In the genomic region with DNA sequence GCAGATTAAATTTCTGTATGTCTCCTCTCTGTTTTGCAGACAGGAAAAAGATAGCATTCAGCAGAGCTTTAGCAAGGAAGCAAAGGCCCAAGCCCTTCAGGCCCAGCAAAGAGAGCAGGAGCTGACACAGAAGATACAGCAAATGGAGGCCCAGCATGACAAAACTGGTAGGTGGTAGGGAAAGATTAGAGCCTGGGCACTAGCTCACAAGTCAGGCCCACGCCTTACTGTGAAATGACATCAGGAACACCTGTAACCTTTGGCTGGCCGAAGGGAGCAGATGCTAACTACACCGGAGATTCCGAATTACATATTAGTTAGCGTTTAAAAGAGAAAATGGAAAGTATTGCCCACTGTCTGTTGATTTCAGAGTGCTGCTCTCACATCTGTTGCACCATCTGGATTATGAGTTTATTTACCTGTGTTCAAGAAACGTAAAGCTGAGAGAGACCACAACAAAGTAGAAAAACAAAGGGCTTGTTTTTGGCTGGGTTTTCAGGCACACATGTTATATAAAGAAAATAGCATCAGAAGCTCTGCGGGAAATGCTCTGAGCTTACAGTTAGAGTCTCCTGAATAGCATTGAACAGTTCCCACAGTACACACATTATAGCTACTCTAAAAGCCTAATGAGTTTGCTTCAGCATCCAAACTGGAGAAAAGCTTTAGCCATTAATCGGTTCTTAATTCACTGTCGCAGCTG, we compare ENCODE assay signal across 18 cellular contexts.
DNase-seq lines count a peak whose midpoint lies in the region; ATAC-seq and TF ChIP-seq lines count a peak whose summit lies in the region.
"Had no signal": no experiment of that assay in that cellular context is flagged by ENCODE, and none has a peak within 500 bp of the region (broad histone marks: within the 10 kb centered on the region; RNA-seq: fewer than 3 reads in every experiment).

No MANE protein-coding gene starts in this region.

- H3K9me3 Mint-ChIP-seq in T-helper 2 cell treated with Interferon-gamma antibody and Interleukin-4, amounts not matched to agents 5 μg/mL and 100 μg/mL, for 36 hours, result no peaks in the 10 kb centered on the region
- H3K9me3 Mint-ChIP-seq in naive thymus-derived CD4-positive, alpha-beta T cell, result no peaks in the 10 kb centered on the region
- H3K9me3 Mint-ChIP-seq: dendritic cell treated with granulocyte-macrophage colony-stimulating factor and Interleukin-4, amounts not matched to agents 40 ng/mL and 50 ng/mL, for 4 days had no signal

- peak overlapping the region; percentile 39; the same call in 1 of the 2 replicates for H3K27ac ChIP-seq in HUES6 (ENCODE audit: low read depth, low read length)
- H3K27ac ChIP-seq in right lobe of liver, result peak overlapping the region; percentile 9 to 35 (median 17)
- H3K27ac ChIP-seq in naive thymus-derived CD4-positive, alpha-beta T cell (ENCODE audit: low read depth, low read length), result no peak overlapping the region
- H3K27ac ChIP-seq: BLaER1 treated with 17β-estradiol and CSF1 and Interleukin-3, amounts not matched to agents 10 nM and 100 nM; esophagus squamous epithelium; SJCRH30; transverse colon; VCaP had no signal

- H3K9ac ChIP-seq in HUES6 (ENCODE audit: low read length), result no peak overlapping the region
- H3K9ac ChIP-seq: BLaER1 treated with 17β-estradiol and CSF1 and Interleukin-3, amounts not matched to agents 10 nM and 100 nM had no signal

- H3K36me3 ChIP-seq in HUES6 (ENCODE audit: control insufficient read depth, insufficient read depth, low read length), result no peaks in the 10 kb centered on the region
- no peaks in the 10 kb centered on the region for H3K36me3 ChIP-seq in right lobe of liver
- H3K36me3 ChIP-seq in naive thymus-derived CD4-positive, alpha-beta T cell (ENCODE audit: control insufficient read depth in 2 of 3, insufficient read depth in 3 of 3, low read length in 3 of 3), result peaks cover 0 to 6% (median 0%) of the 10 kb centered on the region in 3 experiments
- H3K36me3 ChIP-seq: SJCRH30 had no signal

- peak; percentile 96 for DNase-seq in DMS 273 (lab: John Stamatoyannopoulos, UW; ENCODE audit: unreplicated experiment)
- DNase-seq in T-helper 2 cell treated with Interferon-gamma antibody and Interleukin-4, amounts not matched to agents 5 μg/mL and 100 μg/mL, for 36 hours (ENCODE audit: low spot score), result no peak
- DNase-seq in right lobe of liver, result no peak
- DNase-seq in naive thymus-derived CD4-positive, alpha-beta T cell, result no peak
- DNase-seq in MV-4-11 (lab: John Stamatoyannopoulos, UW), result no peak
- DNase-seq: activated T-cell treated with anti-CD3 and anti-CD28 coated beads for 4 hours, aorta, esophagus squamous epithelium, hippocampal formation, left colon, NCI-H146, SJCRH30, transverse colon had no signal

- peaks cover 19% of the 10 kb centered on the region for H3K4me1 ChIP-seq in HUES6 (ENCODE audit: control insufficient read depth, insufficient read depth, low read length)
- peaks cover 0 to 21% (median 0%) of the 10 kb centered on the region in 4 donors for H3K4me1 ChIP-seq in right lobe of liver
- H3K4me1 ChIP-seq in naive thymus-derived CD4-positive, alpha-beta T cell (ENCODE audit: control insufficient read depth in 2 of 2, insufficient read depth in 2 of 2, low read length in 2 of 2), result peaks cover 0 to under 1% of the 10 kb centered on the region in 2 donors
- H3K4me1 ChIP-seq: esophagus squamous epithelium, SJCRH30 had no signal

- no peaks in the 10 kb centered on the region for H3K9me3 ChIP-seq in HUES6 (ENCODE audit: control insufficient read depth, insufficient read depth, low read depth, low read length)
- H3K9me3 ChIP-seq in right lobe of liver, result no peaks in the 10 kb centered on the region
- no peaks in the 10 kb centered on the region for H3K9me3 ChIP-seq in naive thymus-derived CD4-positive, alpha-beta T cell (ENCODE audit: control insufficient read depth in 2 of 3, low read length in 3 of 3)
- H3K9me3 ChIP-seq: esophagus squamous epithelium, SJCRH30, transverse colon had no signal

- 90% methylated on average over 9 of the region's 9 CpGs for WGBS in right lobe of liver (ENCODE audit: insufficient coverage, low coverage, low lambda C conversion rate, missing lambda C conversion rate)

- peak overlapping the region; percentile 72 for H3K27ac Mint-ChIP-seq in T-helper 2 cell treated with Interferon-gamma antibody and Interleukin-4, amounts not matched to agents 5 μg/mL and 100 μg/mL, for 36 hours
- H3K27ac Mint-ChIP-seq in naive thymus-derived CD4-positive, alpha-beta T cell, result peak overlapping the region in 4 of 9 donors; percentile 30 to 75 (median 40)
- H3K27ac Mint-ChIP-seq: dendritic cell treated with granulocyte-macrophage colony-stimulating factor and Interleukin-4, amounts not matched to agents 40 ng/mL and 50 ng/mL, for 4 days had no signal

- no peak for TF ChIP-seq CTCF in right lobe of liver (IDR thresholded peaks at IDR 0.05)

- POLR2A ChIA-PET in naive thymus-derived CD4-positive, alpha-beta T cell (lab: Charles Lee), result no interaction called here

- no peak for TF ChIP-seq POLR2A in right lobe of liver (IDR thresholded peaks at IDR 0.05)
- no peak for TF ChIP-seq POLR2A in GM18505 (IDR thresholded peaks at IDR 0.05; ENCODE audit: borderline replicate concordance, extremely low read depth, insufficient read depth, insufficient read length)

- H3K27me3 Mint-ChIP-seq in T-helper 2 cell treated with Interferon-gamma antibody and Interleukin-4, amounts not matched to agents 5 μg/mL and 100 μg/mL, for 36 hours (ENCODE audit: low read depth), result no peaks in the 10 kb centered on the region
- no peaks in the 10 kb centered on the region for H3K27me3 Mint-ChIP-seq in naive thymus-derived CD4-positive, alpha-beta T cell
- H3K27me3 Mint-ChIP-seq: dendritic cell treated with granulocyte-macrophage colony-stimulating factor and Interleukin-4, amounts not matched to agents 40 ng/mL and 50 ng/mL, for 4 days had no signal

- peaks cover 10% of the 10 kb centered on the region for H3K36me3 Mint-ChIP-seq in T-helper 2 cell treated with Interferon-gamma antibody and Interleukin-4, amounts not matched to agents 5 μg/mL and 100 μg/mL, for 36 hours (ENCODE audit: low read depth)
- peaks cover 6 to 45% (median 21%) of the 10 kb centered on the region in 5 donors for H3K36me3 Mint-ChIP-seq in naive thymus-derived CD4-positive, alpha-beta T cell

- CTCF ChIA-PET in naive thymus-derived CD4-positive, alpha-beta T cell (lab: Charles Lee), result no interaction called here

- peak in 2 of 4 donors; percentile 40 to 72 for ATAC-seq in right lobe of liver
- ATAC-seq in naive thymus-derived CD4-positive, alpha-beta T cell, result no peak
- ATAC-seq in GM18505 (IDR thresholded peaks at IDR 0.05; ENCODE audit: unreplicated experiment), result no peak
- ATAC-seq: left colon had no signal

- H3K27me3 ChIP-seq in HUES6 (ENCODE audit: control insufficient read depth, insufficient read depth, low read length) (no peaks in the 10 kb centered on the region), right lobe of liver (no peaks in the 10 kb centered on the region)
- no peaks in the 10 kb centered on the region for H3K27me3 ChIP-seq in naive thymus-derived CD4-positive, alpha-beta T cell (ENCODE audit: control insufficient read depth in 2 of 2, insufficient read depth in 2 of 2, low read length in 2 of 2)
- H3K27me3 ChIP-seq: BLaER1 treated with 17β-estradiol and CSF1 and Interleukin-3, amounts not matched to agents 10 nM and 100 nM; esophagus squamous epithelium; SJCRH30; transverse colon had no signal

- intact Hi-C loops in right lobe of liver (cut with DNase I), result no loop called here
- intact Hi-C loops in naive thymus-derived CD4-positive, alpha-beta T cell (cut with micrococcal nuclease), result loop anchor here in 1 of 2 donors (5.0 kb wide), 2 partner anchors 436 to 856 kb away; a partner anchor contains a TSS

- no peak overlapping the region for H3K4me3 ChIP-seq in HUES6 (ENCODE audit: low read depth, low read length)
- no peak overlapping the region for H3K4me3 ChIP-seq in right lobe of liver
- H3K4me3 ChIP-seq in naive thymus-derived CD4-positive, alpha-beta T cell (ENCODE audit: low read length), result no peak overlapping the region
- H3K4me3 ChIP-seq: BLaER1 treated with 17β-estradiol and CSF1 and Interleukin-3, amounts not matched to agents 10 nM and 100 nM; esophagus squamous epithelium; SJCRH30; transverse colon had no signal

- H3K4me1 Mint-ChIP-seq in T-helper 2 cell treated with Interferon-gamma antibody and Interleukin-4, amounts not matched to agents 5 μg/mL and 100 μg/mL, for 36 hours (ENCODE audit: low read depth), result peaks cover 41% of the 10 kb centered on the region
- H3K4me1 Mint-ChIP-seq in naive thymus-derived CD4-positive, alpha-beta T cell, result peaks cover 3 to 56% (median 17%) of the 10 kb centered on the region in 7 donors

- peak overlapping the region; percentile 59 for H3K4me3 Mint-ChIP-seq in T-helper 2 cell treated with Interferon-gamma antibody and Interleukin-4, amounts not matched to agents 5 μg/mL and 100 μg/mL, for 36 hours
- H3K4me3 Mint-ChIP-seq in naive thymus-derived CD4-positive, alpha-beta T cell, result peak overlapping the region in 2 of 10 donors; percentile 12 to 79
- H3K4me3 Mint-ChIP-seq: dendritic cell treated with granulocyte-macrophage colony-stimulating factor and Interleukin-4, amounts not matched to agents 40 ng/mL and 50 ng/mL, for 4 days had no signal
